Comparison of ENCODE assay signal across 30 cellular contexts in the genomic region with DNA sequence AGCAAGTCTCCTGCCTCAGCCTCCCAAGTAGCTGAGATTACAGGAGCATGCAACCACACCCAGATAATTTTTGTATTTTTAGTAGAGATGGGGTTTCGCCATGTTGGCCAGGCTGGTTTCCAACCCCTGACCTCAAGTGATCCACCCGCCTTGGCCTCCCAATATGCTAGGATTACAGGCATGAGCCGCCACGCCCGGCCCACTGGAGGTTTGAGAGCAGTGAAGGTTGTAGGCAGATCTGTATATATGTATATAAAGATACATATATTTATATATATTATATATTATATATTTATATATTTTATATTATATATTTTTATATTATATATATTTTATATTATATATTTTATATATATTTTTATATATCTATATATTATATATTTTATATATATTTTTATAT.
"Had no signal": no experiment of that assay in that cellular context is flagged by ENCODE, and none has a peak within 500 bp of the region (broad histone marks: within the 10 kb centered on the region; RNA-seq: fewer than 3 reads in every experiment).

No MANE protein-coding gene starts in this region.

- ATAC-seq: activated CD4-positive, alpha-beta T cell treated with anti-CD3 and anti-CD28 coated beads for 36 hours; activated naive CD4-positive, alpha-beta T cell treated with anti-CD3 and anti-CD28 coated beads, Interleukin-2, amount 50 U/mL, for 72 hours; activated naive CD8-positive, alpha-beta T cell treated with anti-CD3 and anti-CD28 coated beads, Interleukin-2, amount 50 U/mL, for 24 hours; activated T-cell treated with anti-CD3 and anti-CD28 coated beads, Interleukin-2, amount 50 U/mL, for 4 hours; body of pancreas; Panc1; Right ventricle myocardium inferior; T-cell had no signal

- H3K4me3 ChIP-seq: ascending aorta, body of pancreas, SK-N-MC had no signal

- H3K27ac Mint-ChIP-seq: activated CD4-positive, alpha-beta T cell treated with anti-CD3 and anti-CD28 coated beads for 36 hours; activated naive CD4-positive, alpha-beta T cell treated with anti-CD3 and anti-CD28 coated beads, Interleukin-2, amount 50 U/mL, for 72 hours; activated naive CD8-positive, alpha-beta T cell treated with anti-CD3 and anti-CD28 coated beads, Interleukin-2, amount 50 U/mL, for 24 hours; T-cell had no signal

- H3K4me1 Mint-ChIP-seq: activated CD4-positive, alpha-beta T cell treated with anti-CD3 and anti-CD28 coated beads for 36 hours; activated naive CD8-positive, alpha-beta T cell treated with anti-CD3 and anti-CD28 coated beads, Interleukin-2, amount 50 U/mL, for 24 hours; T-cell had no signal

- H3K36me3 Mint-ChIP-seq: activated naive CD4-positive, alpha-beta T cell treated with anti-CD3 and anti-CD28 coated beads, Interleukin-2, amount 50 U/mL, for 72 hours; T-cell had no signal

- DNase-seq: activated CD4-positive, alpha-beta T cell treated with anti-CD3 and anti-CD28 coated beads for 36 hours; activated CD4-positive, alpha-beta T cell treated with anti-CD3 and anti-CD28 coated beads, Interleukin-2, amount 50 U/mL, for 1 hour; activated CD8-positive, alpha-beta memory T cell treated with anti-CD3 and anti-CD28 coated beads for 24 hours; activated effector memory CD4-positive, alpha-beta T cell treated with anti-CD3 and anti-CD28 coated beads, Interleukin-2, amount 50 U/mL, for 16 hours; activated naive CD4-positive, alpha-beta T cell treated with Interleukin-2 at 50 U/mL for 16 hours; activated naive CD8-positive, alpha-beta T cell treated with anti-CD3 and anti-CD28 coated beads, Interleukin-2, amount 50 U/mL, for 24 hours; activated T-cell treated with anti-CD3 and anti-CD28 coated beads, Interleukin-2, amount 50 U/mL, for 4 hours; amniotic stem cell; body of pancreas; central memory CD4-positive, alpha-beta T cell; KG1; NCI-H1105; NCI-H1436; NCI-H1694 treated with DMSO at 0.1 percent for 48 hours; NCI-H2029 treated with DMSO at 0.1 percent for 48 hours; NCI-H345; NCI-H510A; NCI-H69; NK-92 treated with Interleukin-12 subunit alpha and Interleukin-12 subunit beta, amount 100 ng/mL, for 24 hours; OCI-M1; RPMI8226; T-cell; T-helper 2 cell; T1000 had no signal

- H3K4me3 Mint-ChIP-seq: activated CD4-positive, alpha-beta T cell treated with anti-CD3 and anti-CD28 coated beads for 36 hours; activated naive CD8-positive, alpha-beta T cell treated with anti-CD3 and anti-CD28 coated beads, Interleukin-2, amount 50 U/mL, for 24 hours; activated T-cell treated with anti-CD3 and anti-CD28 coated beads, Interleukin-2, amount 50 U/mL, for 4 hours; T-cell had no signal

- H3K27me3 ChIP-seq: ascending aorta, body of pancreas had no signal

- H3K9me3 ChIP-seq: ascending aorta, body of pancreas had no signal

- H3K36me3 ChIP-seq: ascending aorta had no signal

- H3K27ac ChIP-seq: ascending aorta, body of pancreas, SK-N-MC, VCaP had no signal

- H3K9me3 Mint-ChIP-seq: activated naive CD4-positive, alpha-beta T cell treated with anti-CD3 and anti-CD28 coated beads, Interleukin-2, amount 50 U/mL, for 72 hours; activated naive CD8-positive, alpha-beta T cell treated with anti-CD3 and anti-CD28 coated beads, Interleukin-2, amount 50 U/mL, for 24 hours; activated T-cell treated with anti-CD3 and anti-CD28 coated beads, Interleukin-2, amount 50 U/mL, for 4 hours; T-cell had no signal

- H3K4me1 ChIP-seq: ascending aorta had no signal
